In the genomic region with DNA sequence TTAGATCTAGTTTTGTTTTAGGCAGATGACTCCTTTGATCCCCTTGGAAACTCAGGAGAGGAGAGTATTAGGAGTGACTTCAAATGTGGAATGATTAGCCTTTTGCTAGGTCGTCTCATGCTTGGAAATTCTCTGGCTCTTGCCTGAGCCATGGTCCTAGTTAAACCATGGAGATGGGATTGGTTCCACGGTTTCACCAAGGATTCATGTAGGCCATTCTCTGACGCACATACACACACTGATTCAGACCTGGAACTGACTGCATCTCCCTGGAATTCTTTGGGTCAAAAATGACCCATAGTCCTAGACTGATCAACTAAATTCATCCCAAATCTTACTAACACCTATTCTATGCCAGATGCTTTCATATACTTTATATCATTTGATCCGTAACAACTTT, we compare ENCODE assay signal across 25 cellular contexts.
"Had no signal": no experiment of that assay in that cellular context is flagged by ENCODE, and none has a peak within 500 bp of the region (broad histone marks: within the 10 kb centered on the region; RNA-seq: fewer than 3 reads in every experiment).

No MANE protein-coding gene starts in this region.

- H3K4me3 ChIP-seq: breast epithelium, left ventricle myocardium inferior, ovary, prostate gland, right atrium auricular region, vagina had no signal

- DNase-seq: activated CD4-positive, alpha-beta T cell treated with anti-CD3 and anti-CD28 coated beads for 1 hour; activated CD4-positive, alpha-beta T cell treated with anti-CD3 and anti-CD28 coated beads, Interleukin-2, amount 50 U/mL, for 1 hour; activated CD8-positive, alpha-beta memory T cell treated with anti-CD3 and anti-CD28 coated beads for 24 hours; activated CD8-positive, alpha-beta memory T cell treated with anti-CD3 and anti-CD28 coated beads, Interleukin-2, amount 50 U/mL, for 48 hours; activated naive CD4-positive, alpha-beta T cell; activated naive CD8-positive, alpha-beta T cell treated with anti-CD3 and anti-CD28 coated beads for 36 hours; activated T-cell treated with anti-CD3 and anti-CD28 coated beads, Interleukin-2, amount 50 U/mL, for 4 hours; effector memory CD4-positive, alpha-beta T cell; foreskin melanocyte; hypothalamus; left ventricle myocardium inferior; natural killer cell; ovary; stimulated activated CD4-positive, alpha-beta T cell treated with anti-CD3 and anti-CD28 coated beads, Interleukin-2, amount 100 ng/mL, for 24 hours; stimulated activated naive CD8-positive, alpha-beta T cell treated with anti-CD3 and anti-CD28 coated beads, Interleukin-15, amount 100 ng/mL, for 72 hours; T-cell; WERI-Rb-1 had no signal

- H3K9me3 ChIP-seq: breast epithelium, left ventricle myocardium inferior, ovary, prostate gland, right atrium auricular region, vagina had no signal

- H3K27me3 Mint-ChIP-seq: activated naive CD8-positive, alpha-beta T cell treated with anti-CD3 and anti-CD28 coated beads for 36 hours; central memory CD8-positive, alpha-beta T cell; stimulated activated naive CD8-positive, alpha-beta T cell treated with anti-CD3 and anti-CD28 coated beads, Interleukin-15, amount 100 ng/mL, for 72 hours; T-cell; type B pancreatic cell had no signal

- H3K4me1 Mint-ChIP-seq: activated naive CD8-positive, alpha-beta T cell treated with anti-CD3 and anti-CD28 coated beads for 36 hours; central memory CD8-positive, alpha-beta T cell; natural killer cell; stimulated activated effector memory CD8-positive, alpha-beta T cell treated with anti-CD3 and anti-CD28 coated beads, Interleukin-12 subunit alpha, Interleukin-12 subunit beta, amount 100 ng/mL, for 72 hours; stimulated activated naive CD8-positive, alpha-beta T cell treated with anti-CD3 and anti-CD28 coated beads, Interleukin-15, amount 100 ng/mL, for 72 hours; T-cell had no signal

- H3K27ac Mint-ChIP-seq: activated naive CD8-positive, alpha-beta T cell treated with anti-CD3 and anti-CD28 coated beads for 36 hours; activated T-helper 2 cell treated with anti-CD3 and anti-CD28 coated beads, Interferon-gamma antibody, Interleukin-2, Interleukin-4, amounts not matched to agents 10 μg/mL and 5 μg/mL and 100 μg/mL, durations not matched to agents 14 hours and 24 hours and 36 hours; natural killer cell; stimulated activated effector memory CD8-positive, alpha-beta T cell treated with anti-CD3 and anti-CD28 coated beads, Interleukin-12 subunit alpha, Interleukin-12 subunit beta, amount 100 ng/mL, for 72 hours; stimulated activated naive CD8-positive, alpha-beta T cell treated with anti-CD3 and anti-CD28 coated beads, Interleukin-15, amount 100 ng/mL, for 72 hours; T-cell; type B pancreatic cell had no signal

- H3K4me1 ChIP-seq: breast epithelium, left ventricle myocardium inferior, prostate gland, right atrium auricular region had no signal

- H3K36me3 ChIP-seq: breast epithelium, ovary, prostate gland, right atrium auricular region, vagina had no signal

- ATAC-seq: activated T-cell treated with anti-CD3 and anti-CD28 coated beads, Interleukin-2, amount 50 U/mL, for 4 hours; natural killer cell; stimulated activated effector memory CD8-positive, alpha-beta T cell treated with anti-CD3 and anti-CD28 coated beads, Interleukin-12 subunit alpha, Interleukin-12 subunit beta, amount 100 ng/mL, for 72 hours; stimulated activated naive CD8-positive, alpha-beta T cell treated with anti-CD3 and anti-CD28 coated beads, Interleukin-15, amount 100 ng/mL, for 72 hours; T-cell had no signal

- H3K27ac ChIP-seq: breast epithelium, left ventricle myocardium inferior, ovary, right atrium auricular region, vagina, WERI-Rb-1 had no signal

- H3K9me3 Mint-ChIP-seq: activated naive CD8-positive, alpha-beta T cell treated with anti-CD3 and anti-CD28 coated beads for 36 hours; activated T-cell treated with anti-CD3 and anti-CD28 coated beads, Interleukin-2, amount 50 U/mL, for 4 hours; activated T-helper 2 cell treated with anti-CD3 and anti-CD28 coated beads, Interferon-gamma antibody, Interleukin-2, Interleukin-4, amounts not matched to agents 10 μg/mL and 5 μg/mL and 100 μg/mL, durations not matched to agents 14 hours and 24 hours and 36 hours; central memory CD8-positive, alpha-beta T cell; natural killer cell; stimulated activated effector memory CD8-positive, alpha-beta T cell treated with anti-CD3 and anti-CD28 coated beads, Interleukin-12 subunit alpha, Interleukin-12 subunit beta, amount 100 ng/mL, for 72 hours; T-cell; type B pancreatic cell had no signal

- H3K27me3 ChIP-seq: breast epithelium, ovary, right atrium auricular region, vagina had no signal

- H3K4me3 Mint-ChIP-seq: activated naive CD8-positive, alpha-beta T cell treated with anti-CD3 and anti-CD28 coated beads for 36 hours; activated T-cell treated with anti-CD3 and anti-CD28 coated beads, Interleukin-2, amount 50 U/mL, for 4 hours; central memory CD8-positive, alpha-beta T cell; natural killer cell; stimulated activated effector memory CD8-positive, alpha-beta T cell treated with anti-CD3 and anti-CD28 coated beads, Interleukin-12 subunit alpha, Interleukin-12 subunit beta, amount 100 ng/mL, for 72 hours; stimulated activated naive CD8-positive, alpha-beta T cell treated with anti-CD3 and anti-CD28 coated beads, Interleukin-15, amount 100 ng/mL, for 72 hours; T-cell; type B pancreatic cell had no signal

- H3K36me3 Mint-ChIP-seq: stimulated activated effector memory CD8-positive, alpha-beta T cell treated with anti-CD3 and anti-CD28 coated beads, Interleukin-12 subunit alpha, Interleukin-12 subunit beta, amount 100 ng/mL, for 72 hours had no signal
